ENCODE assay signal across 16 cellular contexts in genomic region chr3:52069135-52069534, GRCh38. TPM values are rescaled to one million over a fixed set of nuclear protein-coding genes. Genes with fewer than 3 reads are reported as not detected.
A peak's percentile ranks its signal among the peaks of the same experiment; 100 is the strongest.
DNase-seq lines count a peak whose midpoint lies in the region; ATAC-seq and TF ChIP-seq lines count a peak whose summit lies in the region.
"Had no signal": no experiment of that assay in that cellular context is flagged by ENCODE, and none has a peak within 500 bp of the region (broad histone marks: within the 10 kb centered on the region; RNA-seq: fewer than 3 reads in every experiment).

No MANE protein-coding gene starts in this region.

- POLR2A ChIA-PET in activated CD8-positive, alpha-beta T cell treated with anti-CD3 and anti-CD28 coated beads, Interleukin-2, amount 10 ng/mL, durations not matched to agents 7 days and 5 days (lab: Charles Lee) = no interaction called here
- POLR2A ChIA-PET in activated CD8-positive, alpha-beta T cell treated with anti-CD3 and anti-CD28 coated beads for 36 hours (lab: Charles Lee) = no interaction called here

- peaks cover 3% of the 10 kb centered on the region for H3K36me3 Mint-ChIP-seq in activated CD8-positive, alpha-beta T cell treated with anti-CD3 and anti-CD28 coated beads, Interleukin-2, amount 10 ng/mL, durations not matched to agents 7 days and 5 days (ENCODE audit: low read depth)
- no peaks in the 10 kb centered on the region for H3K36me3 Mint-ChIP-seq in activated CD8-positive, alpha-beta T cell treated with anti-CD3 and anti-CD28 coated beads for 36 hours (ENCODE audit: low read depth)
- H3K36me3 Mint-ChIP-seq in brain (no peaks in the 10 kb centered on the region), nephron progenitor cell (ENCODE audit: low read depth) (no peaks in the 10 kb centered on the region)
- H3K36me3 Mint-ChIP-seq: CD8-positive, alpha-beta T cell had no signal

- CTCF ChIA-PET in activated CD8-positive, alpha-beta T cell treated with anti-CD3 and anti-CD28 coated beads, Interleukin-2, amount 10 ng/mL, durations not matched to agents 7 days and 5 days (lab: Charles Lee) = no interaction called here
- CTCF ChIA-PET in activated CD8-positive, alpha-beta T cell treated with anti-CD3 and anti-CD28 coated beads for 36 hours (lab: Charles Lee) = no interaction called here

- TF ChIP-seq CTCF in activated CD8-positive, alpha-beta T cell treated with anti-CD3 and anti-CD28 coated beads for 36 hours (IDR thresholded peaks at IDR 0.05) = no peak
- TF ChIP-seq CTCF in brain (conservative IDR thresholded peaks at IDR 0.05) (no peak), nephron progenitor cell (IDR thresholded peaks at IDR 0.05) (no peak)

- no peak for DNase-seq in activated CD8-positive, alpha-beta T cell treated with anti-CD3 and anti-CD28 coated beads, Interleukin-2, amount 10 ng/mL, durations not matched to agents 7 days and 5 days
- DNase-seq in activated CD8-positive, alpha-beta T cell treated with anti-CD3 and anti-CD28 coated beads for 36 hours = no peak
- DNase-seq in nephron progenitor cell (no peak), NCI-H1417 treated with DMSO at 0.1 percent for 48 hours (lab: John Stamatoyannopoulos, UW) (no peak), NCI-H1417 (lab: John Stamatoyannopoulos, UW) (no peak), NCI-H2107 treated with DMSO at 0.1 percent for 48 hours (lab: John Stamatoyannopoulos, UW; ENCODE audit: unreplicated experiment) (no peak)
- DNase-seq: ACHN; CD8-positive, alpha-beta T cell; Kasumi-1; NCI-H187; NCI-H748 treated with DMSO at 0.1 percent for 48 hours; PC-9; RPMI8226; SIG-M5 had no signal

- peak overlapping the region; percentile 10 for H3K27ac Mint-ChIP-seq in activated CD8-positive, alpha-beta T cell treated with anti-CD3 and anti-CD28 coated beads, Interleukin-2, amount 10 ng/mL, durations not matched to agents 7 days and 5 days
- H3K27ac Mint-ChIP-seq in activated CD8-positive, alpha-beta T cell treated with anti-CD3 and anti-CD28 coated beads for 36 hours = no peak overlapping the region
- peak overlapping the region in 4 of 5 experiments; percentile 18 to 97 (median 52) for H3K27ac Mint-ChIP-seq in brain
- H3K27ac Mint-ChIP-seq in nephron progenitor cell = peak overlapping the region; percentile 76
- H3K27ac Mint-ChIP-seq: CD8-positive, alpha-beta T cell had no signal

- H3K4me1 Mint-ChIP-seq in activated CD8-positive, alpha-beta T cell treated with anti-CD3 and anti-CD28 coated beads, Interleukin-2, amount 10 ng/mL, durations not matched to agents 7 days and 5 days (ENCODE audit: low read depth) = peaks cover 11% of the 10 kb centered on the region
- peaks cover 12% of the 10 kb centered on the region for H3K4me1 Mint-ChIP-seq in activated CD8-positive, alpha-beta T cell treated with anti-CD3 and anti-CD28 coated beads for 36 hours (ENCODE audit: low read depth)
- H3K4me1 Mint-ChIP-seq in brain = peaks cover 17% of the 10 kb centered on the region
- peaks cover 56% of the 10 kb centered on the region for H3K4me1 Mint-ChIP-seq in nephron progenitor cell

- H3K9me3 Mint-ChIP-seq in activated CD8-positive, alpha-beta T cell treated with anti-CD3 and anti-CD28 coated beads, Interleukin-2, amount 10 ng/mL, durations not matched to agents 7 days and 5 days (ENCODE audit: insufficient read depth) = no peaks in the 10 kb centered on the region
- no peaks in the 10 kb centered on the region for H3K9me3 Mint-ChIP-seq in activated CD8-positive, alpha-beta T cell treated with anti-CD3 and anti-CD28 coated beads for 36 hours
- H3K9me3 Mint-ChIP-seq in brain (peaks cover 0 to 7% (median 0%) of the 10 kb centered on the region in 5 experiments), nephron progenitor cell (no peaks in the 10 kb centered on the region)
- H3K9me3 Mint-ChIP-seq: CD8-positive, alpha-beta T cell had no signal

- no peak overlapping the region for H3K4me3 Mint-ChIP-seq in activated CD8-positive, alpha-beta T cell treated with anti-CD3 and anti-CD28 coated beads, Interleukin-2, amount 10 ng/mL, durations not matched to agents 7 days and 5 days
- H3K4me3 Mint-ChIP-seq in activated CD8-positive, alpha-beta T cell treated with anti-CD3 and anti-CD28 coated beads for 36 hours = no peak overlapping the region
- H3K4me3 Mint-ChIP-seq in brain (no peak overlapping the region), nephron progenitor cell (no peak overlapping the region)
- H3K4me3 Mint-ChIP-seq: CD8-positive, alpha-beta T cell had no signal

- no peaks in the 10 kb centered on the region for H3K27me3 Mint-ChIP-seq in activated CD8-positive, alpha-beta T cell treated with anti-CD3 and anti-CD28 coated beads, Interleukin-2, amount 10 ng/mL, durations not matched to agents 7 days and 5 days (ENCODE audit: low read depth)
- no peaks in the 10 kb centered on the region for H3K27me3 Mint-ChIP-seq in activated CD8-positive, alpha-beta T cell treated with anti-CD3 and anti-CD28 coated beads for 36 hours
- H3K27me3 Mint-ChIP-seq in brain (peaks cover 1% of the 10 kb centered on the region), nephron progenitor cell (ENCODE audit: low read depth, poor library complexity) (peaks cover 13% of the 10 kb centered on the region)

- no peak for ATAC-seq in activated CD8-positive, alpha-beta T cell treated with anti-CD3 and anti-CD28 coated beads, Interleukin-2, amount 10 ng/mL, durations not matched to agents 7 days and 5 days
- ATAC-seq in activated CD8-positive, alpha-beta T cell treated with anti-CD3 and anti-CD28 coated beads for 36 hours = no peak
- ATAC-seq in GM18519 (IDR thresholded peaks at IDR 0.05; ENCODE audit: low FRiP score, unreplicated experiment) = no peak
- ATAC-seq: CD8-positive, alpha-beta T cell had no signal

- intact Hi-C loops in activated CD8-positive, alpha-beta T cell treated with anti-CD3 and anti-CD28 coated beads for 36 hours (cut with micrococcal nuclease) = no loop called here

RNA-seq across cellular contexts. Expression of gene DUSP7, which starts 12.8 kb away (rescaled TPM):
- total RNA-seq in activated CD8-positive, alpha-beta T cell treated with anti-CD3 and anti-CD28 coated beads, Interleukin-2, amount 10 ng/mL, durations not matched to agents 7 days and 5 days = 10 to 100 TPM; 37.4 to 39.1 TPM
- 10 to 100 TPM; 19.6 to 21.6 TPM for total RNA-seq in activated CD8-positive, alpha-beta T cell treated with anti-CD3 and anti-CD28 coated beads for 36 hours
- polyA plus RNA-seq in brain (ENCODE audit: insufficient read depth, low read depth, low replicate concordance) = 15.2 TPM
